ENCODE assay signal across 16 cellular contexts in the genomic region with DNA sequence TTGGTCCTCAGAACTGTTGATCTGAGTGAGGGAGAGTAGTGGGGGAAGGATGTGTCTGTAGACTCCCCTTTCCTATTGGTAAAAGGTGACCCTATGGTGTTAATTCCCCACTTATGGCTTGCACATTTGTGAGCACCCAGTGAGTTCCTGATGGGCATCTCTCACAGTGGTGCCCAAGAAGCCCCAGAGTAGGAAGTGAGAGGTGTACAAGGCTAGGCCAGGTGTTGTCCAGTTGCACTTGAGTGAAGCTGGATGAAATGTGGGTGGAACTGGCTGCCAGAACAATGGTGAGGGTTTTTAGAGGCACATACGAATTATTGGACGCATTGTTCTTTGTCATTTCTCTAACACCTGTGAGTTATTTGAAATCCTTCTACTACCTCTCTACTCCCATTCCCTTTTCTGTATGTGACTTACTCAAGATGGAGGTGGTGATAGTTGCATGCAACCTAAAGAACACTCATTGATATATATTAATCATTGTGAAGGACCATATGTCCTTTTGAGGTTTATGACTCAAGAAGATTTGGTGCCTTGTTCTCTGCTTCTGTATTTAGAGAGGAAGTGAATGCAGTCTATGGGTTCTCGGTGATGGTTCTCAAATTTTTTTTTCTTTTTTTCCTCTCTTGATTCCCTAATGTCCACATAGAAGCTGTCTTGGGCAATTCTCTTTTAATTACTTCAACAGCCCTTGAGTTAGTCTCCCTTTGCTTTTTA.
DNase-seq lines count a peak whose midpoint lies in the region; ATAC-seq, FAIRE-seq and TF ChIP-seq lines count a peak whose summit lies in the region.
"Had no signal": no experiment of that assay in that cellular context is flagged by ENCODE, and none has a peak within 500 bp of the region (broad histone marks: within the 10 kb centered on the region; RNA-seq: fewer than 3 reads in every experiment).

No MANE protein-coding gene starts in this region.

- H3K27me3 ChIP-seq in testis = no peaks in the 10 kb centered on the region
- H3K27me3 ChIP-seq: adrenal gland, heart left ventricle had no signal

- ATAC-seq in GM18505 (IDR thresholded peaks at IDR 0.05; ENCODE audit: unreplicated experiment) (peak; percentile 61), GM19455 (IDR thresholded peaks at IDR 0.05; ENCODE audit: unreplicated experiment) (peak; percentile 51), HG02840 (IDR thresholded peaks at IDR 0.05; ENCODE audit: low FRiP score, unreplicated experiment) (peak; percentile 54), HG03442 (IDR thresholded peaks at IDR 0.05; ENCODE audit: unreplicated experiment) (peak; percentile 45)
- ATAC-seq: heart left ventricle had no signal

- no peak for DNase-seq in mesothelial cell of epicardium (ENCODE audit: low spot score in 2 of 2, unreplicated experiment in 2 of 2)
- no peak for DNase-seq in testis
- DNase-seq in RCC 7860 (ENCODE audit: low spot score) = no peak
- no peak for DNase-seq in activated CD4-positive, alpha-beta T cell treated with anti-CD3 and anti-CD28 coated beads, Interleukin-2, amount 50 U/mL, for 48 hours
- DNase-seq: ACHN; activated CD4-positive, alpha-beta T cell treated with anti-CD3 and anti-CD28 coated beads for 1 hour; adrenal gland; COR-L47; heart left ventricle; naive B cell; OCI-M1; stimulated activated CD4-positive, alpha-beta T cell treated with anti-CD3 and anti-CD28 coated beads, Interleukin-1b, Interleukin-23, amount 100 ng/mL, for 48 hours had no signal

- TF ChIP-seq POLR2A in GM18505 (IDR thresholded peaks at IDR 0.05; ENCODE audit: borderline replicate concordance, extremely low read depth, insufficient read depth, insufficient read length) = no peak
- TF ChIP-seq POLR2A in testis (IDR thresholded peaks at IDR 0.05) = no peak

- no peak overlapping the region for H3K4me3 ChIP-seq in testis
- H3K4me3 ChIP-seq: adrenal gland, heart left ventricle had no signal

- 91 to 92% methylated on average over 3 of the region's 3 CpGs for WGBS in testis, 2 donors

- FAIRE-seq in RCC 7860 (lab: Jason Lieb, UNC) = no peak

- intact Hi-C loops in testis (cut with DNase I; ENCODE audit: low total_unique reads) = no loop called here

- peaks cover 11% of the 10 kb centered on the region for H3K27me3 Mint-ChIP-seq in mesothelial cell of epicardium (ENCODE audit: low read depth)
- H3K27me3 Mint-ChIP-seq: naive B cell had no signal

- no peak overlapping the region for H3K27ac ChIP-seq in testis
- H3K27ac ChIP-seq: adrenal gland, heart left ventricle had no signal

- H3K27ac Mint-ChIP-seq in mesothelial cell of epicardium = no peak overlapping the region

- no peaks in the 10 kb centered on the region for H3K9me3 Mint-ChIP-seq in mesothelial cell of epicardium

- no peaks in the 10 kb centered on the region for H3K4me1 ChIP-seq in testis
- H3K4me1 ChIP-seq: adrenal gland, heart left ventricle had no signal

- TF ChIP-seq CTCF in mesothelial cell of epicardium (IDR thresholded peaks at IDR 0.05; ENCODE audit: unreplicated experiment) = no peak
- TF ChIP-seq CTCF in testis (IDR thresholded peaks at IDR 0.05) = no peak

- no peaks in the 10 kb centered on the region for H3K36me3 Mint-ChIP-seq in mesothelial cell of epicardium
- H3K36me3 Mint-ChIP-seq: naive B cell had no signal

- H3K9me3 ChIP-seq in testis = no peaks in the 10 kb centered on the region
- H3K9me3 ChIP-seq: adrenal gland, heart left ventricle had no signal

- no peak overlapping the region for H3K4me3 Mint-ChIP-seq in mesothelial cell of epicardium

- no peaks in the 10 kb centered on the region for H3K36me3 ChIP-seq in testis (ENCODE audit: low read depth, missing control alignments)
- H3K36me3 ChIP-seq: adrenal gland, heart left ventricle had no signal

- H3K4me1 Mint-ChIP-seq in mesothelial cell of epicardium = no peaks in the 10 kb centered on the region
